1 cellular context compared by ENCODE assay signal in genomic region chr5:173239233-173239593, GRCh38.
TF ChIP-seq lines count a peak whose summit lies in the region.

No MANE protein-coding gene starts in this region.

TF ChIP-seq in endothelial cell of umbilical vein, 7 proteins besides CTCF, POLR2A, EP300 and RAD21:
- TF ChIP-seq FOS (IDR thresholded peaks at IDR 0.05; ENCODE audit: borderline replicate concordance, insufficient read depth, low read length) = no peak
